ENCODE assay signal across 15 cellular contexts in the genomic region with DNA sequence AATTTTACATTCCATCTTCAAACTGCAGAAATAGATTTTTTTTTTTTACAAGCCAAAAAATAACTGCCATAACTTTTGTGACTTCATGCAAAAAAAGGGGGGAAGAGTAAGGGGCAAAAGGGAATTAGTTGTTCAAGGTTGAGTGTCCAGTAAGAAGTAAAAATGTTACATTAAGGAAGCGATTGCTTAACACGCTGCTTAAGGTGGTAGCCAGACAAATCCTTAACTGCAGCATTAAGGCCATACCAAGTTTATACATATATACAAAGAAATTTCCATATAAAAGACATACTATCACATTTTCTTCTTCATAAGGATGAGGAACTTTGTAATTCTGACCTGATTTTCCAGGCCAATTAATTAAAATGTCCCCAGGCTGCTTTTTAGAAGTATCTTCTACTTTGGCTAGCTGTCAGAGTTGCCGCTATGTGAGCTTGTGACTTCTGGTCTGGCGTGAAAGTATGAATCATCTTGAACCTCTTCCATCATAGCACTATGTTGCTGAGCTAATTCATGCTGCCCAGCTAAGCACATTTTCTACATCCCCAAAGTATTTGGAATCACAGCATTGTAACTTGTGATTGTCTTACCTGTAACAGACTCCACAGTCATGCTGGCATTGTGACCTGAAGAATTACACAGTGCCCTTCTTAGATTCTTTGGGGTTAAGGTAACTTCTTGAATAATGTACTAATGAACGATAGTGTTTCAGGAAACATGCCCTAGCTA. TPM values are rescaled to one million over a fixed set of nuclear protein-coding genes. Genes with fewer than 3 reads are reported as not detected.
DNase-seq lines count a peak whose midpoint lies in the region; ATAC-seq and TF ChIP-seq lines count a peak whose summit lies in the region.
"Had no signal": no experiment of that assay in that cellular context is flagged by ENCODE, and none has a peak within 500 bp of the region (broad histone marks: within the 10 kb centered on the region; RNA-seq: fewer than 3 reads in every experiment).

No MANE protein-coding gene starts in this region.

- no peak overlapping the region for H3K4me3 Mint-ChIP-seq in T-helper 17 cell
- H3K4me3 Mint-ChIP-seq: stimulated activated naive CD8-positive, alpha-beta T cell treated with anti-CD3 and anti-CD28 coated beads, Interleukin-15, Interleukin-2, amounts not matched to agents 100 ng/mL and 50 ng/mL, for 24 hours had no signal

- no peak for ATAC-seq in T-helper 17 cell
- ATAC-seq in psoas muscle, result peak; percentile 83 to 95 (median 91)

- DNase-seq in EL (peak; percentile 53), T-helper 17 cell (no peak), fibroblast of pulmonary artery (ENCODE audit: low read depth) (peak; percentile 75), psoas muscle (no peak), SW 1271 (lab: John Stamatoyannopoulos, UW) (no peak), COLO829 (ENCODE audit: low spot score) (no peak)
- DNase-seq in activated CD8-positive, alpha-beta memory T cell treated with anti-CD3 and anti-CD28 coated beads, Interleukin-2, amount 50 U/mL, for 4 hours, result no peak
- DNase-seq: effector memory CD4-positive, alpha-beta T cell; NCI-H1436 treated with DMSO at 0.1 percent for 48 hours; NCI-H526 treated with DMSO at 0.1 percent for 48 hours; SJCRH30 had no signal

- peaks cover 5% of the 10 kb centered on the region for H3K36me3 Mint-ChIP-seq in T-helper 17 cell (ENCODE audit: low read depth)

- no peaks in the 10 kb centered on the region for H3K27me3 ChIP-seq in psoas muscle (ENCODE audit: insufficient read depth in 3 of 3, low read length in 2 of 3)
- H3K27me3 ChIP-seq: adrenal gland, SJCRH30 had no signal

- H3K9me3 ChIP-seq in T-helper 17 cell (ENCODE audit: control insufficient read depth, low read length, poor library complexity, severe bottlenecking), result no peaks in the 10 kb centered on the region
- H3K9me3 ChIP-seq in psoas muscle, result no peaks in the 10 kb centered on the region
- H3K9me3 ChIP-seq: adrenal gland, HAP-1, prostate gland, SJCRH30 had no signal

- peaks cover 9% of the 10 kb centered on the region for H3K4me1 Mint-ChIP-seq in T-helper 17 cell

- peak overlapping the region; percentile 73 for H3K27ac ChIP-seq in psoas muscle
- H3K27ac ChIP-seq: adrenal gland, prostate gland, SJCRH30 had no signal

- intact Hi-C loops in psoas muscle (cut with DNase I), result no loop called here

- no peaks in the 10 kb centered on the region for H3K27me3 Mint-ChIP-seq in T-helper 17 cell
- H3K27me3 Mint-ChIP-seq: stimulated activated naive CD8-positive, alpha-beta T cell treated with anti-CD3 and anti-CD28 coated beads, Interleukin-15, Interleukin-2, amounts not matched to agents 100 ng/mL and 50 ng/mL, for 24 hours had no signal

- no peak overlapping the region for H3K4me3 ChIP-seq in fibroblast of pulmonary artery (replicated peaks; ENCODE audit: low read depth, low read length)
- H3K4me3 ChIP-seq in psoas muscle, result no peak overlapping the region
- H3K4me3 ChIP-seq: adrenal gland, HAP-1, prostate gland, SJCRH30 had no signal

- H3K4me1 ChIP-seq in psoas muscle, result peaks cover 39% of the 10 kb centered on the region
- H3K4me1 ChIP-seq: HAP-1, prostate gland, SJCRH30 had no signal

- 30 to 60% (median 37%) methylated on average over 5 of the region's 5 CpGs for WGBS in psoas muscle, 3 donors

- H3K27ac Mint-ChIP-seq in T-helper 17 cell, result peak overlapping the region; percentile 14

- TF ChIP-seq CTCF in fibroblast of pulmonary artery (IDR thresholded peaks at IDR 0.05; ENCODE audit: low read length, missing control alignments) (no peak), psoas muscle (IDR thresholded peaks at IDR 0.05) (no peak)

- peaks cover 0 to 44% of the 10 kb centered on the region in 2 donors for H3K36me3 ChIP-seq in psoas muscle (ENCODE audit: insufficient read depth in 1 of 2, low read depth in 1 of 2)

RNA-seq across cellular contexts. Expression of gene G3BP1, which starts 40.0 kb away (rescaled TPM):
- total RNA-seq in T-helper 17 cell (100 to 1,000 TPM; 115 to 117 TPM), psoas muscle (100 to 1,000 TPM; 132 to 230 (median 154) TPM)
- polyA plus RNA-seq in psoas muscle, result 100 to 1,000 TPM in 1 of 3 donors, 10 to 100 TPM in 2; 47.0 to 123 (median 58.2) TPM

RNA-seq across cellular contexts. Expression of gene ATOX1, which starts 53.3 kb away (rescaled TPM):
- total RNA-seq in T-helper 17 cell (10 to 100 TPM; 24.3 to 26.1 TPM), psoas muscle (10 to 100 TPM; 28.7 to 46.9 (median 40.7) TPM)
- polyA plus RNA-seq in psoas muscle, result 10 to 100 TPM; 60.5 to 99.1 (median 80.3) TPM

Comparison
In these comparisons a context has a peak if more than half of its experiments do, and no peak if none do; other contexts are left out.
1. DNase-seq: peak in EL (single experiment) and fibroblast of pulmonary artery (single experiment); none in T-helper 17 cell (0 of 3), psoas muscle (0 of 2), activated CD8-positive, alpha-beta memory T cell treated with anti-CD3 and anti-CD28 coated beads, Interleukin-2, amount 50 U/mL, for 4 hours (single experiment), SW 1271 (0 of 2) and COLO829 (single experiment).